8 cellular contexts compared by ENCODE assay signal in genomic region chr13:46577656-46578589, GRCh38. TPM values are rescaled to one million over a fixed set of nuclear protein-coding genes. Genes with fewer than 3 reads are reported as not detected.
A peak's percentile ranks its signal among the peaks of the same experiment; 100 is the strongest.
DNase-seq lines count a peak whose midpoint lies in the region; ATAC-seq, FAIRE-seq and TF ChIP-seq lines count a peak whose summit lies in the region.

No MANE protein-coding gene starts in this region.

- H4K20me1 ChIP-seq in GM23338 (replicated peaks; ENCODE audit: insufficient read depth), result 0 out of 2 replicates have a peak, but pooled peaks cover 9% of the 10 kb centered on the region

- no peaks in the 10 kb centered on the region for H3F3A ChIP-seq in GM23338 (replicated peaks; ENCODE audit: low read depth)

- H3K9me3 Mint-ChIP-seq in activated naive CD4-positive, alpha-beta T cell treated with anti-CD3 and anti-CD28 coated beads for 36 hours, result no peaks in the 10 kb centered on the region
- H3K9me3 Mint-ChIP-seq in activated naive CD4-positive, alpha-beta T cell treated with anti-CD3 and anti-CD28 coated beads, Interleukin-2, amount 10 ng/mL, durations not matched to agents 7 days and 5 days, result no peaks in the 10 kb centered on the region
- no peaks in the 10 kb centered on the region for H3K9me3 Mint-ChIP-seq in chondrocyte (ENCODE audit: low read depth)
- no peaks in the 10 kb centered on the region for H3K9me3 Mint-ChIP-seq in GM23338

- no peak overlapping the region for H2AFZ ChIP-seq in GM23338

- no peaks in the 10 kb centered on the region for H3K36me3 ChIP-seq in GM23338 (ENCODE audit: insufficient read depth)

- TF ChIP-seq CTCF in chondrocyte (IDR thresholded peaks at IDR 0.05) (no peak), GM23338 (conservative IDR thresholded peaks at IDR 0.05; ENCODE audit: low read depth in 2 of 2) (no peak)

- H3K4me3 Mint-ChIP-seq in activated naive CD4-positive, alpha-beta T cell treated with anti-CD3 and anti-CD28 coated beads for 36 hours, result no peak overlapping the region
- H3K4me3 Mint-ChIP-seq in activated naive CD4-positive, alpha-beta T cell treated with anti-CD3 and anti-CD28 coated beads, Interleukin-2, amount 10 ng/mL, durations not matched to agents 7 days and 5 days, result no peak overlapping the region
- H3K4me3 Mint-ChIP-seq in chondrocyte (ENCODE audit: unreplicated experiment) (peak overlapping the region; percentile 0), GM23338 (no peak overlapping the region)

- H3K4me3 ChIP-seq in GM23338, result no peak overlapping the region

- H3K4me1 ChIP-seq in GM23338 (ENCODE audit: insufficient read depth), result 0 out of 2 replicates have a peak, but pooled peaks cover 12% of the 10 kb centered on the region

- H3K27ac Mint-ChIP-seq in activated naive CD4-positive, alpha-beta T cell treated with anti-CD3 and anti-CD28 coated beads for 36 hours, result no peak overlapping the region
- H3K27ac Mint-ChIP-seq in activated naive CD4-positive, alpha-beta T cell treated with anti-CD3 and anti-CD28 coated beads, Interleukin-2, amount 10 ng/mL, durations not matched to agents 7 days and 5 days, result no peak overlapping the region
- peak overlapping the region; percentile 84 for H3K27ac Mint-ChIP-seq in chondrocyte (ENCODE audit: unreplicated experiment)
- no peak overlapping the region for H3K27ac Mint-ChIP-seq in GM23338

- H3K4me2 ChIP-seq in GM23338, result no peak overlapping the region

- no peaks in the 10 kb centered on the region for H3K36me3 Mint-ChIP-seq in activated naive CD4-positive, alpha-beta T cell treated with anti-CD3 and anti-CD28 coated beads for 36 hours (ENCODE audit: low read depth)
- peaks cover 5% of the 10 kb centered on the region for H3K36me3 Mint-ChIP-seq in activated naive CD4-positive, alpha-beta T cell treated with anti-CD3 and anti-CD28 coated beads, Interleukin-2, amount 10 ng/mL, durations not matched to agents 7 days and 5 days
- H3K36me3 Mint-ChIP-seq in chondrocyte (ENCODE audit: low read depth), result no peaks in the 10 kb centered on the region
- no peaks in the 10 kb centered on the region for H3K36me3 Mint-ChIP-seq in GM23338 (ENCODE audit: low read depth)

- FAIRE-seq in H54 (lab: Jason Lieb, UNC), result no peak

- H3K79me2 ChIP-seq in GM23338 (replicated peaks; ENCODE audit: insufficient read depth), result peaks cover 33% of the 10 kb centered on the region

- intact Hi-C loops in activated naive CD4-positive, alpha-beta T cell treated with anti-CD3 and anti-CD28 coated beads for 36 hours (cut with micrococcal nuclease), result loop anchor here (1.0 to 2.0 kb wide), 3 partner anchors 15 to 53 kb away; no protein-coding TSS in a partner anchor

- peaks cover 62% of the 10 kb centered on the region for H3K4me1 Mint-ChIP-seq in activated naive CD4-positive, alpha-beta T cell treated with anti-CD3 and anti-CD28 coated beads for 36 hours (ENCODE audit: low read depth)
- H3K4me1 Mint-ChIP-seq in activated naive CD4-positive, alpha-beta T cell treated with anti-CD3 and anti-CD28 coated beads, Interleukin-2, amount 10 ng/mL, durations not matched to agents 7 days and 5 days, result peaks cover 45% of the 10 kb centered on the region
- peaks cover 59% of the 10 kb centered on the region for H3K4me1 Mint-ChIP-seq in chondrocyte (ENCODE audit: low read depth)
- peaks cover 27% of the 10 kb centered on the region; the same call in 2 of the 3 replicates for H3K4me1 Mint-ChIP-seq in GM23338

- H3K27me3 ChIP-seq in GM23338 (ENCODE audit: insufficient read depth), result no peaks in the 10 kb centered on the region

- ATAC-seq in HG03439 (IDR thresholded peaks at IDR 0.05; ENCODE audit: unreplicated experiment), result peak; percentile 7
- no peak for ATAC-seq in HG03025 (IDR thresholded peaks at IDR 0.05; ENCODE audit: low FRiP score, unreplicated experiment)
- ATAC-seq in GM23338, result no peak

- H3K27ac ChIP-seq in GM23338 (ENCODE audit: low read depth), result no peak overlapping the region

- peak; percentile 11 for DNase-seq in activated naive CD4-positive, alpha-beta T cell treated with anti-CD3 and anti-CD28 coated beads for 36 hours
- no peak for DNase-seq in activated naive CD4-positive, alpha-beta T cell treated with anti-CD3 and anti-CD28 coated beads, Interleukin-2, amount 10 ng/mL, durations not matched to agents 7 days and 5 days
- DNase-seq in chondrocyte (ENCODE audit: low spot score) (no peak), NCI-H774 (lab: John Stamatoyannopoulos, UW) (no peak), GM23338 (ENCODE audit: low spot score) (no peak), H54 (ENCODE audit: insufficient read length, low spot score) (no peak)

- TF ChIP-seq POLR2A in H54 (IDR thresholded peaks at IDR 0.05; ENCODE audit: low read depth, low read length), result no peak

- H3K27me3 Mint-ChIP-seq in activated naive CD4-positive, alpha-beta T cell treated with anti-CD3 and anti-CD28 coated beads for 36 hours (ENCODE audit: low read depth), result no peaks in the 10 kb centered on the region
- no peaks in the 10 kb centered on the region for H3K27me3 Mint-ChIP-seq in activated naive CD4-positive, alpha-beta T cell treated with anti-CD3 and anti-CD28 coated beads, Interleukin-2, amount 10 ng/mL, durations not matched to agents 7 days and 5 days
- H3K27me3 Mint-ChIP-seq in chondrocyte (ENCODE audit: low read depth) (no peaks in the 10 kb centered on the region), GM23338 (ENCODE audit: insufficient read depth, low read depth, poor library complexity) (no peaks in the 10 kb centered on the region)

- CTCF ChIA-PET in activated naive CD4-positive, alpha-beta T cell treated with anti-CD3 and anti-CD28 coated beads for 36 hours (lab: Charles Lee), result interaction anchor here (0.6 to 1.8 kb wide), 7 partner anchors 13 to 114 kb away, joined by 3 to 7 read pairs (median 3); partner anchors contain the start of gene LRCH1
- CTCF ChIA-PET in activated naive CD4-positive, alpha-beta T cell treated with anti-CD3 and anti-CD28 coated beads, Interleukin-2, amount 10 ng/mL, durations not matched to agents 7 days and 5 days (lab: Charles Lee), result interaction anchor here (0.6 to 2.5 kb wide), 2 partner anchors 13 to 26 kb away, joined by 4 to 12 read pairs; no protein-coding TSS in a partner anchor

- no peaks in the 10 kb centered on the region for H3K9me2 ChIP-seq in GM23338 (ENCODE audit: insufficient read depth)

TF ChIP-seq in GM23338, 12 proteins besides CTCF, POLR2A, EP300 and RAD21 (continues in another document):
- TF ChIP-seq ETS1 (IDR thresholded peaks at IDR 0.05) (no peak), EZH2 (IDR thresholded peaks at IDR 0.05; ENCODE audit: low read depth, unreplicated experiment) (no peak), EZH2phosphoT487 (IDR thresholded peaks at IDR 0.05; ENCODE audit: unreplicated experiment) (no peak), JUNB (IDR thresholded peaks at IDR 0.05; ENCODE audit: unreplicated experiment) (no peak)

RNA-seq across cellular contexts. Expression of gene LRCH1, which starts 25.0 kb away (rescaled TPM):
- 10 to 100 TPM; 14.6 to 15.1 TPM for total RNA-seq in activated naive CD4-positive, alpha-beta T cell treated with anti-CD3 and anti-CD28 coated beads for 36 hours
- total RNA-seq in chondrocyte, result 14.0 to 14.4 TPM (median 14.1 TPM) in 3 replicates
- 8.0 and 9.2 TPM in 2 replicates for total RNA-seq in GM23338 (2014; rRNA removed; shearing (Covaris generic))
- 3.1 and 3.9 TPM in 2 replicates for polyA plus RNA-seq in GM23338 (2016; fragmentation: Nextera tagmentation; extraction: Ambion mirVana)
